Comparison of ENCODE assay signal across 1 cellular context in the genomic region with DNA sequence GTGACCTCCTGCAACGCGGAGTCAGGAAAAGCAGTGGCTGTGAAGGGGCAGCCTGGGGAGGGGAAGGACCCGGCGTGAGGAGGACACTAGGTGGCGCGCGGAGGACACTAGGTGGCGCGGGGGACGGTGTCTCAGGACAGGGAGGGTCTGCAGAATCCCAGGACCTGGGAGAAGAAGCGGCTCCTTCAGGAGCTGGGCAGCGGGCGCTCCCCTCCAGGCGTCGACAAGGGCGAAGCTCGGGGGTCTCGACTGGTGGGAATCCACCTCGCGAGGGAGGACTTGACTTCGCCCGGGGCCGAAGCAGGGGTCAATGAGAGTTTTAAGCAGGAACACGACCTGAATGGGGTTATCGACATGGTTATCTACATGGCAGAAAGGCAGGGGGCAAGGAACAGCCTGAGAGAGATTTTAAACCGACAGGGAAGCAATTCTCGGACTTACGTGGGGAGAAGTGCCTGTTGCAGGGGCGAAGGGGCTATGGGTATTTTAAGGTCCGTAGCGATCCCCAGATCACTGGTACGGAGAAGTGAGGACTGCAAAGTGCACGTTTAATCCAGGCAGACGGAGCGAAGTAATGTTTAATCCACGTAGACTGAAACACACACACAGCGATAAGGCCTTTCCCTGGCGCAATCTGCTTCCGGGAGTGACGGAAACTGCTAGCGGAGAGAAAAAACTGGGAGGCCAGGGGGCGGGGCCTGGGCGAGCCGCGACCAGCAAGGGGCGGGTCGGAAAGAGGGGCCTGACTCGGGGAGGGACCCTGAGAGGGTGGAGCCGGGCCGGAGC.
TF ChIP-seq lines count a peak whose summit lies in the region.

A gene (minus strand): TSS at position 648 of the 786 bp plus-strand sequence. CDS start 9,426 bp downstream, outside the sequence.

TF ChIP-seq in K562, 482 proteins besides CTCF, POLR2A, EP300 and RAD21 (continued from another document and continues in another):
- TF ChIP-seq, protein P1, sequence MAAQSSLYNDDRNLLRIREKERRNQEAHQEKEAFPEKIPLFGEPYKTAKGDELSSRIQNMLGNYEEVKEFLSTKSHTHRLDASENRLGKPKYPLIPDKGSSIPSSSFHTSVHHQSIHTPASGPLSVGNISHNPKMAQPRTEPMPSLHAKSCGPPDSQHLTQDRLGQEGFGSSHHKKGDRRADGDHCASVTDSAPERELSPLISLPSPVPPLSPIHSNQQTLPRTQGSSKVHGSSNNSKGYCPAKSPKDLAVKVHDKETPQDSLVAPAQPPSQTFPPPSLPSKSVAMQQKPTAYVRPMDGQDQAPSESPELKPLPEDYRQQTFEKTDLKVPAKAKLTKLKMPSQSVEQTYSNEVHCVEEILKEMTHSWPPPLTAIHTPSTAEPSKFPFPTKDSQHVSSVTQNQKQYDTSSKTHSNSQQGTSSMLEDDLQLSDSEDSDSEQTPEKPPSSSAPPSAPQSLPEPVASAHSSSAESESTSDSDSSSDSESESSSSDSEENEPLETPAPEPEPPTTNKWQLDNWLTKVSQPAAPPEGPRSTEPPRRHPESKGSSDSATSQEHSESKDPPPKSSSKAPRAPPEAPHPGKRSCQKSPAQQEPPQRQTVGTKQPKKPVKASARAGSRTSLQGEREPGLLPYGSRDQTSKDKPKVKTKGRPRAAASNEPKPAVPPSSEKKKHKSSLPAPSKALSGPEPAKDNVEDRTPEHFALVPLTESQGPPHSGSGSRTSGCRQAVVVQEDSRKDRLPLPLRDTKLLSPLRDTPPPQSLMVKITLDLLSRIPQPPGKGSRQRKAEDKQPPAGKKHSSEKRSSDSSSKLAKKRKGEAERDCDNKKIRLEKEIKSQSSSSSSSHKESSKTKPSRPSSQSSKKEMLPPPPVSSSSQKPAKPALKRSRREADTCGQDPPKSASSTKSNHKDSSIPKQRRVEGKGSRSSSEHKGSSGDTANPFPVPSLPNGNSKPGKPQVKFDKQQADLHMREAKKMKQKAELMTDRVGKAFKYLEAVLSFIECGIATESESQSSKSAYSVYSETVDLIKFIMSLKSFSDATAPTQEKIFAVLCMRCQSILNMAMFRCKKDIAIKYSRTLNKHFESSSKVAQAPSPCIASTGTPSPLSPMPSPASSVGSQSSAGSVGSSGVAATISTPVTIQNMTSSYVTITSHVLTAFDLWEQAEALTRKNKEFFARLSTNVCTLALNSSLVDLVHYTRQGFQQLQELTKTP (IDR thresholded peaks at IDR 0.05; ENCODE audit: low read depth in 1 of 2, partially characterized antibody in 2 of 2) = peak in 1 of 2 experiments; percentile 51
- TF ChIP-seq, protein P2, sequence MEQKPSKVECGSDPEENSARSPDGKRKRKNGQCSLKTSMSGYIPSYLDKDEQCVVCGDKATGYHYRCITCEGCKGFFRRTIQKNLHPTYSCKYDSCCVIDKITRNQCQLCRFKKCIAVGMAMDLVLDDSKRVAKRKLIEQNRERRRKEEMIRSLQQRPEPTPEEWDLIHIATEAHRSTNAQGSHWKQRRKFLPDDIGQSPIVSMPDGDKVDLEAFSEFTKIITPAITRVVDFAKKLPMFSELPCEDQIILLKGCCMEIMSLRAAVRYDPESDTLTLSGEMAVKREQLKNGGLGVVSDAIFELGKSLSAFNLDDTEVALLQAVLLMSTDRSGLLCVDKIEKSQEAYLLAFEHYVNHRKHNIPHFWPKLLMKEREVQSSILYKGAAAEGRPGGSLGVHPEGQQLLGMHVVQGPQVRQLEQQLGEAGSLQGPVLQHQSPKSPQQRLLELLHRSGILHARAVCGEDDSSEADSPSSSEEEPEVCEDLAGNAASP (IDR thresholded peaks at IDR 0.05) = no peak
- TF ChIP-seq, protein P3, sequence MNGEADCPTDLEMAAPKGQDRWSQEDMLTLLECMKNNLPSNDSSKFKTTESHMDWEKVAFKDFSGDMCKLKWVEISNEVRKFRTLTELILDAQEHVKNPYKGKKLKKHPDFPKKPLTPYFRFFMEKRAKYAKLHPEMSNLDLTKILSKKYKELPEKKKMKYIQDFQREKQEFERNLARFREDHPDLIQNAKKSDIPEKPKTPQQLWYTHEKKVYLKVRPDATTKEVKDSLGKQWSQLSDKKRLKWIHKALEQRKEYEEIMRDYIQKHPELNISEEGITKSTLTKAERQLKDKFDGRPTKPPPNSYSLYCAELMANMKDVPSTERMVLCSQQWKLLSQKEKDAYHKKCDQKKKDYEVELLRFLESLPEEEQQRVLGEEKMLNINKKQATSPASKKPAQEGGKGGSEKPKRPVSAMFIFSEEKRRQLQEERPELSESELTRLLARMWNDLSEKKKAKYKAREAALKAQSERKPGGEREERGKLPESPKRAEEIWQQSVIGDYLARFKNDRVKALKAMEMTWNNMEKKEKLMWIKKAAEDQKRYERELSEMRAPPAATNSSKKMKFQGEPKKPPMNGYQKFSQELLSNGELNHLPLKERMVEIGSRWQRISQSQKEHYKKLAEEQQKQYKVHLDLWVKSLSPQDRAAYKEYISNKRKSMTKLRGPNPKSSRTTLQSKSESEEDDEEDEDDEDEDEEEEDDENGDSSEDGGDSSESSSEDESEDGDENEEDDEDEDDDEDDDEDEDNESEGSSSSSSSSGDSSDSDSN (IDR thresholded peaks at IDR 0.05; ENCODE audit: borderline replicate concordance in 1 of 2, low read depth in 2 of 2, low read length in 2 of 2) = peak; percentile 68 to 75; a peak in 2 of 4 replicates
- TF ChIP-seq, protein P4, sequence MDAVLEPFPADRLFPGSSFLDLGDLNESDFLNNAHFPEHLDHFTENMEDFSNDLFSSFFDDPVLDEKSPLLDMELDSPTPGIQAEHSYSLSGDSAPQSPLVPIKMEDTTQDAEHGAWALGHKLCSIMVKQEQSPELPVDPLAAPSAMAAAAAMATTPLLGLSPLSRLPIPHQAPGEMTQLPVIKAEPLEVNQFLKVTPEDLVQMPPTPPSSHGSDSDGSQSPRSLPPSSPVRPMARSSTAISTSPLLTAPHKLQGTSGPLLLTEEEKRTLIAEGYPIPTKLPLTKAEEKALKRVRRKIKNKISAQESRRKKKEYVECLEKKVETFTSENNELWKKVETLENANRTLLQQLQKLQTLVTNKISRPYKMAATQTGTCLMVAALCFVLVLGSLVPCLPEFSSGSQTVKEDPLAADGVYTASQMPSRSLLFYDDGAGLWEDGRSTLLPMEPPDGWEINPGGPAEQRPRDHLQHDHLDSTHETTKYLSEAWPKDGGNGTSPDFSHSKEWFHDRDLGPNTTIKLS (IDR thresholded peaks at IDR 0.05; ENCODE audit: borderline replicate concordance, low read depth) = peak; percentile 87
- TF ChIP-seq, protein P5, sequence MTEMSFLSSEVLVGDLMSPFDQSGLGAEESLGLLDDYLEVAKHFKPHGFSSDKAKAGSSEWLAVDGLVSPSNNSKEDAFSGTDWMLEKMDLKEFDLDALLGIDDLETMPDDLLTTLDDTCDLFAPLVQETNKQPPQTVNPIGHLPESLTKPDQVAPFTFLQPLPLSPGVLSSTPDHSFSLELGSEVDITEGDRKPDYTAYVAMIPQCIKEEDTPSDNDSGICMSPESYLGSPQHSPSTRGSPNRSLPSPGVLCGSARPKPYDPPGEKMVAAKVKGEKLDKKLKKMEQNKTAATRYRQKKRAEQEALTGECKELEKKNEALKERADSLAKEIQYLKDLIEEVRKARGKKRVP (CRISPR knock-in tag; IDR thresholded peaks at IDR 0.05) = no peak
- TF ChIP-seq CBX2 (IDR thresholded peaks at IDR 0.05; ENCODE audit: insufficient read depth, low read length, poor library complexity, severe bottlenecking) (no peak), CHCHD3 (CRISPR knock-in tag; IDR thresholded peaks at IDR 0.05) (no peak), DACH1 (IDR thresholded peaks at IDR 0.05; ENCODE audit: partially characterized antibody) (no peak), MCM2 (IDR thresholded peaks at IDR 0.05; ENCODE audit: low read depth) (no peak; the same call in 1 of the 2 replicates), NFIC (IDR thresholded peaks at IDR 0.05) (0 out of 2 replicates have a peak, but pooled peaks have one; percentile 33), NFIX (CRISPR knock-in tag; IDR thresholded peaks at IDR 0.05; ENCODE audit: low read depth) (no peak), EZH2 (IDR thresholded peaks at IDR 0.05; ENCODE audit: borderline replicate concordance, low read depth, low read length) (no peak), NR2F6 (CRISPR knock-in tag; IDR thresholded peaks at IDR 0.05) (no peak), ARNT (IDR thresholded peaks at IDR 0.05) (peak in 1 of 2 experiments; percentile 19; a peak in 2 of 4 replicates), PCBP1 (IDR thresholded peaks at IDR 0.05; ENCODE audit: low read depth, low read length, poor library complexity, severe bottlenecking) (no peak), RCOR1 (IDR thresholded peaks at IDR 0.05; ENCODE audit: borderline replicate concordance in 1 of 2, low read depth in 2 of 2, low read length in 2 of 2) (peak in 1 of 2 experiments; percentile 54; a peak in 2 of 4 replicates), GATA2 (CRISPR knock-in tag; IDR thresholded peaks at IDR 0.05) (0 out of 2 replicates have a peak, but pooled peaks have one; percentile 34), MTA2 (IDR thresholded peaks at IDR 0.05; ENCODE audit: low read depth) (no peak), PHF21A (IDR thresholded peaks at IDR 0.05; ENCODE audit: borderline replicate concordance, low read depth) (no peak), SUPT5H (IDR thresholded peaks at IDR 0.05) (peak; percentile 79), SMAD2 (IDR thresholded peaks at IDR 0.05; ENCODE audit: low read depth, low read length) (no peak), TAF9B (IDR thresholded peaks at IDR 0.05; ENCODE audit: partially characterized antibody) (peak; percentile 65), MTA1 (IDR thresholded peaks at IDR 0.05; ENCODE audit: borderline replicate concordance) (peak; percentile 36; the same call in 1 of the 2 replicates), FOSL1 (tag; conservative IDR thresholded peaks at IDR 0.05) (peak; percentile 51), MYBL2 (IDR thresholded peaks at IDR 0.05; ENCODE audit: low read depth) (no peak), MYBL2 (CRISPR knock-in tag; IDR thresholded peaks at IDR 0.05; ENCODE audit: borderline replicate concordance) (no peak), SIRT6 (IDR thresholded peaks at IDR 0.05; ENCODE audit: low read depth, low read length) (no peak), MAFK (IDR thresholded peaks at IDR 0.05; ENCODE audit: low read length) (no peak), HDAC8 (tag; IDR thresholded peaks at IDR 0.05) (no peak), CBX1 (IDR thresholded peaks at IDR 0.05; ENCODE audit: low read depth) (peak; percentile 45; the same call in 1 of the 2 replicates), MAZ (CRISPR knock-in tag; conservative IDR thresholded peaks at IDR 0.05 in 1 of 2, IDR thresholded peaks at IDR 0.05 in 1 of 2) (peak in 1 of 2 experiments; percentile 85), PHB2 (IDR thresholded peaks at IDR 0.05; ENCODE audit: low read depth) (0 out of 2 replicates have a peak, but pooled peaks have one; percentile 44), RNF2 (IDR thresholded peaks at IDR 0.05) (0 out of 2 replicates have a peak, but pooled peaks have one; percentile 30), ZNF384 (IDR thresholded peaks at IDR 0.05; ENCODE audit: low read depth, low read length) (peak; percentile 69), BDP1 (IDR thresholded peaks at IDR 0.05; ENCODE audit: insufficient read depth, insufficient read length) (no peak), IFI16 (CRISPR knock-in tag; IDR thresholded peaks at IDR 0.05) (no peak), HDAC3 (IDR thresholded peaks at IDR 0.05; ENCODE audit: borderline replicate concordance, partially characterized antibody) (no peak), SIN3B (IDR thresholded peaks at IDR 0.05; ENCODE audit: low read depth) (no peak)
- TF ChIP-seq, protein P6, sequence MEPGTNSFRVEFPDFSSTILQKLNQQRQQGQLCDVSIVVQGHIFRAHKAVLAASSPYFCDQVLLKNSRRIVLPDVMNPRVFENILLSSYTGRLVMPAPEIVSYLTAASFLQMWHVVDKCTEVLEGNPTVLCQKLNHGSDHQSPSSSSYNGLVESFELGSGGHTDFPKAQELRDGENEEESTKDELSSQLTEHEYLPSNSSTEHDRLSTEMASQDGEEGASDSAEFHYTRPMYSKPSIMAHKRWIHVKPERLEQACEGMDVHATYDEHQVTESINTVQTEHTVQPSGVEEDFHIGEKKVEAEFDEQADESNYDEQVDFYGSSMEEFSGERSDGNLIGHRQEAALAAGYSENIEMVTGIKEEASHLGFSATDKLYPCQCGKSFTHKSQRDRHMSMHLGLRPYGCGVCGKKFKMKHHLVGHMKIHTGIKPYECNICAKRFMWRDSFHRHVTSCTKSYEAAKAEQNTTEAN (CRISPR knock-in tag; IDR thresholded peaks at IDR 0.05) = no peak
- TF ChIP-seq, protein P7, sequence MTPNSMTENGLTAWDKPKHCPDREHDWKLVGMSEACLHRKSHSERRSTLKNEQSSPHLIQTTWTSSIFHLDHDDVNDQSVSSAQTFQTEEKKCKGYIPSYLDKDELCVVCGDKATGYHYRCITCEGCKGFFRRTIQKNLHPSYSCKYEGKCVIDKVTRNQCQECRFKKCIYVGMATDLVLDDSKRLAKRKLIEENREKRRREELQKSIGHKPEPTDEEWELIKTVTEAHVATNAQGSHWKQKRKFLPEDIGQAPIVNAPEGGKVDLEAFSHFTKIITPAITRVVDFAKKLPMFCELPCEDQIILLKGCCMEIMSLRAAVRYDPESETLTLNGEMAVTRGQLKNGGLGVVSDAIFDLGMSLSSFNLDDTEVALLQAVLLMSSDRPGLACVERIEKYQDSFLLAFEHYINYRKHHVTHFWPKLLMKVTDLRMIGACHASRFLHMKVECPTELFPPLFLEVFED (CRISPR knock-in tag; conservative IDR thresholded peaks at IDR 0.05) = no peak
- TF ChIP-seq, protein P8, sequence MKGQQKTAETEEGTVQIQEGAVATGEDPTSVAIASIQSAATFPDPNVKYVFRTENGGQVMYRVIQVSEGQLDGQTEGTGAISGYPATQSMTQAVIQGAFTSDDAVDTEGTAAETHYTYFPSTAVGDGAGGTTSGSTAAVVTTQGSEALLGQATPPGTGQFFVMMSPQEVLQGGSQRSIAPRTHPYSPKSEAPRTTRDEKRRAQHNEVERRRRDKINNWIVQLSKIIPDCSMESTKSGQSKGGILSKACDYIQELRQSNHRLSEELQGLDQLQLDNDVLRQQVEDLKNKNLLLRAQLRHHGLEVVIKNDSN (CRISPR knock-in tag; IDR thresholded peaks at IDR 0.05) = no peak
- TF ChIP-seq, protein P9, sequence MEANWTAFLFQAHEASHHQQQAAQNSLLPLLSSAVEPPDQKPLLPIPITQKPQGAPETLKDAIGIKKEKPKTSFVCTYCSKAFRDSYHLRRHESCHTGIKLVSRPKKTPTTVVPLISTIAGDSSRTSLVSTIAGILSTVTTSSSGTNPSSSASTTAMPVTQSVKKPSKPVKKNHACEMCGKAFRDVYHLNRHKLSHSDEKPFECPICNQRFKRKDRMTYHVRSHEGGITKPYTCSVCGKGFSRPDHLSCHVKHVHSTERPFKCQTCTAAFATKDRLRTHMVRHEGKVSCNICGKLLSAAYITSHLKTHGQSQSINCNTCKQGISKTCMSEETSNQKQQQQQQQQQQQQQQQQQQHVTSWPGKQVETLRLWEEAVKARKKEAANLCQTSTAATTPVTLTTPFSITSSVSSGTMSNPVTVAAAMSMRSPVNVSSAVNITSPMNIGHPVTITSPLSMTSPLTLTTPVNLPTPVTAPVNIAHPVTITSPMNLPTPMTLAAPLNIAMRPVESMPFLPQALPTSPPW (CRISPR knock-in tag; IDR thresholded peaks at IDR 0.05) = peak; percentile 71
- TF ChIP-seq, protein P10, sequence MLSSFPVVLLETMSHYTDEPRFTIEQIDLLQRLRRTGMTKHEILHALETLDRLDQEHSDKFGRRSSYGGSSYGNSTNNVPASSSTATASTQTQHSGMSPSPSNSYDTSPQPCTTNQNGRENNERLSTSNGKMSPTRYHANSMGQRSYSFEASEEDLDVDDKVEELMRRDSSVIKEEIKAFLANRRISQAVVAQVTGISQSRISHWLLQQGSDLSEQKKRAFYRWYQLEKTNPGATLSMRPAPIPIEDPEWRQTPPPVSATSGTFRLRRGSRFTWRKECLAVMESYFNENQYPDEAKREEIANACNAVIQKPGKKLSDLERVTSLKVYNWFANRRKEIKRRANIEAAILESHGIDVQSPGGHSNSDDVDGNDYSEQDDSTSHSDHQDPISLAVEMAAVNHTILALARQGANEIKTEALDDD (IDR thresholded peaks at IDR 0.05) = no peak
